Comparison of ENCODE assay signal across 1 cellular context in the genomic region with DNA sequence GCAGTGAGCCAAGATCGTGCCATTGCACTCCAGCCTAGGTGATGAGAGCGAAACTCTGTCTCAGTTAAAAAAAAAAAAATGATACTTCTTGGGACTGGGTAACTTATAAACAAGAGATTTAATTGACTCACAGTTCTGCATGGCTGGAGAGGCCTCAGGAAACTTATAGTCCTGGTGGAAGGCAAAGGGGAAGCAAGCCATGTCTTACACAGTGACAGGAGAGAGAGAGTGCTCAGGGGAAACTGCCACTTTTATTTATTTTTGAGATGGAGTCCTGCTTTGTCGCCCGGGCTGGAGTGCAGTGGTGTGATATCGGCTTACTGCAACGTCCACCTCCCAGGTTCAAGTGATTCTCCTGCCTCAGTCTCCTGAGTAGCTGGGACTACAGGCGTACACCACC.
TF ChIP-seq lines count a peak whose summit lies in the region.

No MANE protein-coding gene starts in this region.

TF ChIP-seq in HepG2, 621 proteins besides CTCF, POLR2A, EP300 and RAD21:
- TF ChIP-seq, protein P1, sequence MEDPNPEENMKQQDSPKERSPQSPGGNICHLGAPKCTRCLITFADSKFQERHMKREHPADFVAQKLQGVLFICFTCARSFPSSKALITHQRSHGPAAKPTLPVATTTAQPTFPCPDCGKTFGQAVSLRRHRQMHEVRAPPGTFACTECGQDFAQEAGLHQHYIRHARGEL (CRISPR knock-in tag; IDR thresholded peaks at IDR 0.05): no peak
- no peak for TF ChIP-seq MED1 (CRISPR knock-in tag; IDR thresholded peaks at IDR 0.05)
- TF ChIP-seq, protein P2, sequence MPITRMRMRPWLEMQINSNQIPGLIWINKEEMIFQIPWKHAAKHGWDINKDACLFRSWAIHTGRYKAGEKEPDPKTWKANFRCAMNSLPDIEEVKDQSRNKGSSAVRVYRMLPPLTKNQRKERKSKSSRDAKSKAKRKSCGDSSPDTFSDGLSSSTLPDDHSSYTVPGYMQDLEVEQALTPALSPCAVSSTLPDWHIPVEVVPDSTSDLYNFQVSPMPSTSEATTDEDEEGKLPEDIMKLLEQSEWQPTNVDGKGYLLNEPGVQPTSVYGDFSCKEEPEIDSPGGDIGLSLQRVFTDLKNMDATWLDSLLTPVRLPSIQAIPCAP (CRISPR knock-in tag; IDR thresholded peaks at IDR 0.05; ENCODE audit: low read depth): no peak
- TF ChIP-seq ZKSCAN5 (CRISPR knock-in tag; IDR thresholded peaks at IDR 0.05): no peak
- no peak for TF ChIP-seq ZNF441 (CRISPR knock-in tag; IDR thresholded peaks at IDR 0.05; ENCODE audit: borderline replicate concordance)
- TF ChIP-seq MLLT10 (CRISPR knock-in tag; IDR thresholded peaks at IDR 0.05): no peak
- no peak for TF ChIP-seq NPAS2 (CRISPR knock-in tag; IDR thresholded peaks at IDR 0.05; ENCODE audit: borderline replicate concordance)
- TF ChIP-seq PAF1 (CRISPR knock-in tag; IDR thresholded peaks at IDR 0.05): no peak
- no peak for TF ChIP-seq FOXK1 (CRISPR knock-in tag; IDR thresholded peaks at IDR 0.05; ENCODE audit: borderline replicate concordance, low read depth)
- TF ChIP-seq ZZZ3 (CRISPR knock-in tag; IDR thresholded peaks at IDR 0.05; ENCODE audit: borderline replicate concordance): no peak
- TF ChIP-seq, protein P3, sequence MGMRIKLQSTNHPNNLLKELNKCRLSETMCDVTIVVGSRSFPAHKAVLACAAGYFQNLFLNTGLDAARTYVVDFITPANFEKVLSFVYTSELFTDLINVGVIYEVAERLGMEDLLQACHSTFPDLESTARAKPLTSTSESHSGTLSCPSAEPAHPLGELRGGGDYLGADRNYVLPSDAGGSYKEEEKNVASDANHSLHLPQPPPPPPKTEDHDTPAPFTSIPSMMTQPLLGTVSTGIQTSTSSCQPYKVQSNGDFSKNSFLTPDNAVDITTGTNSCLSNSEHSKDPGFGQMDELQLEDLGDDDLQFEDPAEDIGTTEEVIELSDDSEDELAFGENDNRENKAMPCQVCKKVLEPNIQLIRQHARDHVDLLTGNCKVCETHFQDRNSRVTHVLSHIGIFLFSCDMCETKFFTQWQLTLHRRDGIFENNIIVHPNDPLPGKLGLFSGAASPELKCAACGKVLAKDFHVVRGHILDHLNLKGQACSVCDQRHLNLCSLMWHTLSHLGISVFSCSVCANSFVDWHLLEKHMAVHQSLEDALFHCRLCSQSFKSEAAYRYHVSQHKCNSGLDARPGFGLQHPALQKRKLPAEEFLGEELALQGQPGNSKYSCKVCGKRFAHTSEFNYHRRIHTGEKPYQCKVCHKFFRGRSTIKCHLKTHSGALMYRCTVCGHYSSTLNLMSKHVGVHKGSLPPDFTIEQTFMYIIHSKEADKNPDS (CRISPR knock-in tag; IDR thresholded peaks at IDR 0.05): no peak
- no peak for TF ChIP-seq ZNF224 (CRISPR knock-in tag; IDR thresholded peaks at IDR 0.05)
- no peak for TF ChIP-seq ZNF557 (CRISPR knock-in tag; IDR thresholded peaks at IDR 0.05)
- no peak for TF ChIP-seq NFE2L2 (IDR thresholded peaks at IDR 0.05; ENCODE audit: low read length)
- TF ChIP-seq ZC3H13 (CRISPR knock-in tag; IDR thresholded peaks at IDR 0.05): no peak
- no peak for TF ChIP-seq ARNT2 (CRISPR knock-in tag; IDR thresholded peaks at IDR 0.05; ENCODE audit: low read depth)
- TF ChIP-seq ZNF607 (CRISPR knock-in tag; IDR thresholded peaks at IDR 0.05; ENCODE audit: borderline replicate concordance): no peak
- TF ChIP-seq DR1 (CRISPR knock-in tag; IDR thresholded peaks at IDR 0.05): no peak
- no peak for TF ChIP-seq ZNF839 (CRISPR knock-in tag; IDR thresholded peaks at IDR 0.05; ENCODE audit: borderline replicate concordance)
